Comparison of ENCODE assay signal across 3 cellular contexts in genomic region chr5:75513841-75514240, GRCh38.
TF ChIP-seq lines count a peak whose summit lies in the region.

No MANE protein-coding gene starts in this region.

TF ChIP-seq in SK-N-SH, 30 proteins besides CTCF, POLR2A, EP300 and RAD21:
- no peak for TF ChIP-seq GABPA (IDR thresholded peaks at IDR 0.05; ENCODE audit: low read depth)
- no peak for TF ChIP-seq RFX5 (IDR thresholded peaks at IDR 0.05; ENCODE audit: low read length)
- TF ChIP-seq TEAD4 (IDR thresholded peaks at IDR 0.05; ENCODE audit: borderline replicate concordance, insufficient read depth): no peak
- no peak for TF ChIP-seq MXI1 (IDR thresholded peaks at IDR 0.05; ENCODE audit: low read depth, low read length)
- no peak for TF ChIP-seq NFIC (IDR thresholded peaks at IDR 0.05; ENCODE audit: borderline replicate concordance)
- TF ChIP-seq ELF1 (IDR thresholded peaks at IDR 0.05): no peak
- TF ChIP-seq SMC3 (IDR thresholded peaks at IDR 0.05; ENCODE audit: low read depth, low read length): no peak
TF ChIP-seq in SK-N-SH: peak in this region for 0.

TF ChIP-seq in SK-N-SH treated with all-trans-retinoic acid at 6 μM for 48 hours, 23 proteins besides CTCF, POLR2A, EP300 and RAD21:
- TF ChIP-seq ZFP3 (CRISPR knock-in tag; IDR thresholded peaks at IDR 0.05) (no peak), ARNTL (CRISPR knock-in tag; IDR thresholded peaks at IDR 0.05; ENCODE audit: borderline replicate concordance, low read depth) (no peak), GLIS3 (CRISPR knock-in tag; IDR thresholded peaks at IDR 0.05) (no peak)
- TF ChIP-seq, protein P1, sequence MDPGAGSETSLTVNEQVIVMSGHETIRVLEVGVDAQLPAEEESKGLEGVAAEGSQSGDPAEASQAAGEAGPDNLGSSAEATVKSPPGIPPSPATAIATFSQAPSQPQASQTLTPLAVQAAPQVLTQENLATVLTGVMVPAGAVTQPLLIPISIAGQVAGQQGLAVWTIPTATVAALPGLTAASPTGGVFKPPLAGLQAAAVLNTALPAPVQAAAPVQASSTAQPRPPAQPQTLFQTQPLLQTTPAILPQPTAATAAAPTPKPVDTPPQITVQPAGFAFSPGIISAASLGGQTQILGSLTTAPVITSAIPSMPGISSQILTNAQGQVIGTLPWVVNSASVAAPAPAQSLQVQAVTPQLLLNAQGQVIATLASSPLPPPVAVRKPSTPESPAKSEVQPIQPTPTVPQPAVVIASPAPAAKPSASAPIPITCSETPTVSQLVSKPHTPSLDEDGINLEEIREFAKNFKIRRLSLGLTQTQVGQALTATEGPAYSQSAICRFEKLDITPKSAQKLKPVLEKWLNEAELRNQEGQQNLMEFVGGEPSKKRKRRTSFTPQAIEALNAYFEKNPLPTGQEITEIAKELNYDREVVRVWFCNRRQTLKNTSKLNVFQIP (CRISPR knock-in tag; IDR thresholded peaks at IDR 0.05; ENCODE audit: borderline replicate concordance, low read depth): no peak

TF ChIP-seq in endothelial cell of umbilical vein, 7 proteins besides CTCF, POLR2A, EP300 and RAD21:
- TF ChIP-seq JUN (IDR thresholded peaks at IDR 0.05; ENCODE audit: borderline replicate concordance, insufficient read depth, insufficient read length, low read depth) (no peak), FOS (IDR thresholded peaks at IDR 0.05; ENCODE audit: borderline replicate concordance, insufficient read depth, low read length) (no peak), EZH2 (IDR thresholded peaks at IDR 0.05; ENCODE audit: borderline replicate concordance, low read depth, low read length, severe bottlenecking) (no peak), MYC (IDR thresholded peaks at IDR 0.05; ENCODE audit: low read depth, low read length) (no peak), MAX (IDR thresholded peaks at IDR 0.05; ENCODE audit: insufficient read depth, insufficient read length) (no peak), GATA2 (IDR thresholded peaks at IDR 0.05; ENCODE audit: insufficient read depth, insufficient read length, low read depth, low read length) (no peak), POLR2AphosphoS5 (IDR thresholded peaks at IDR 0.05; ENCODE audit: insufficient read depth, low read depth, low read length) (no peak)
